In genomic region chr2:62958206-62958605, GRCh38 we compare ENCODE assay signal across 34 cellular contexts.
"Had no signal": no experiment of that assay in that cellular context is flagged by ENCODE, and none has a peak within 500 bp of the region (broad histone marks: within the 10 kb centered on the region; RNA-seq: fewer than 3 reads in every experiment).

No MANE protein-coding gene starts in this region.

- H3K9me3 ChIP-seq: ascending aorta, body of pancreas, breast epithelium had no signal

- H3K27me3 ChIP-seq: adrenal gland, ascending aorta, body of pancreas, brain microvascular endothelial cell, breast epithelium, cardiac muscle cell had no signal

- ATAC-seq: activated naive CD4-positive, alpha-beta T cell treated with anti-CD3 and anti-CD28 coated beads, Interleukin-2, amount 50 U/mL, for 72 hours; activated naive CD8-positive, alpha-beta T cell treated with anti-CD3 and anti-CD28 coated beads, Interleukin-2, amount 50 U/mL, for 24 hours; activated T-cell treated with anti-CD3 and anti-CD28 coated beads, Interleukin-2, amount 50 U/mL, for 4 hours; activated T-cell treated with anti-CD3 and anti-CD28 coated beads, Interleukin-2, amount 50 U/mL, for 72 hours; activated T-helper 17 cell treated with anti-CD3 and anti-CD28 coated beads, Interleukin-2, amount 50 U/mL, for 72 hours; body of pancreas had no signal

- H3K27ac ChIP-seq: adrenal gland, ascending aorta, body of pancreas, brain microvascular endothelial cell, breast epithelium, cardiac muscle cell had no signal

- H3K36me3 ChIP-seq: adrenal gland had no signal

- H3K4me1 ChIP-seq: adrenal gland, ascending aorta, body of pancreas, breast epithelium had no signal

- FAIRE-seq: astrocyte, bronchial epithelial cell had no signal

- H3K4me3 ChIP-seq: adrenal gland, ascending aorta, body of pancreas, breast epithelium, cardiac muscle cell had no signal

- DNase-seq: activated effector memory CD4-positive, alpha-beta T cell treated with anti-CD3 and anti-CD28 coated beads, Interleukin-2, amount 50 U/mL, for 16 hours; activated effector memory CD4-positive, alpha-beta T cell treated with Interleukin-2 at 50 U/mL for 16 hours; activated gamma-delta T cell; activated gamma-delta T cell treated with Interleukin-2 at 50 U/mL for 16 hours; activated naive CD4-positive, alpha-beta T cell; activated naive CD4-positive, alpha-beta T cell treated with anti-CD3 and anti-CD28 coated beads for 36 hours; activated naive CD4-positive, alpha-beta T cell treated with anti-CD3 and anti-CD28 coated beads, Interleukin-2, amount 10 ng/mL, durations not matched to agents 7 days and 5 days; activated naive CD4-positive, alpha-beta T cell treated with anti-CD3 and anti-CD28 coated beads, Interleukin-2, amount 50 U/mL, for 16 hours; activated naive CD4-positive, alpha-beta T cell treated with Interleukin-2 at 50 U/mL for 16 hours; activated naive CD8-positive, alpha-beta T cell treated with anti-CD3 and anti-CD28 coated beads for 36 hours; activated naive CD8-positive, alpha-beta T cell treated with anti-CD3 and anti-CD28 coated beads, Interleukin-2, amount 10 ng/mL, durations not matched to agents 7 days and 5 days; activated naive CD8-positive, alpha-beta T cell treated with anti-CD3 and anti-CD28 coated beads, Interleukin-2, amount 50 U/mL, for 24 hours; activated T-cell treated with anti-CD3 and anti-CD28 coated beads, Interleukin-2, amount 50 U/mL, for 1 hour; activated T-cell treated with anti-CD3 and anti-CD28 coated beads, Interleukin-2, amount 50 U/mL, for 24 hours; activated T-cell treated with anti-CD3 and anti-CD28 coated beads, Interleukin-2, amount 50 U/mL, for 4 hours; activated T-cell treated with anti-CD3 and anti-CD28 coated beads, Interleukin-2, amount 50 U/mL, for 48 hours; activated T-cell treated with anti-CD3 and anti-CD28 coated beads, Interleukin-2, amount 50 U/mL, for 72 hours; adrenal gland; amniotic stem cell; amygdala; anterior cingulate cortex; aorta; body of pancreas; brain microvascular endothelial cell; caudate nucleus; central memory CD4-positive, alpha-beta T cell; cerebellar nuclear complex had no signal
